In the genomic region with DNA sequence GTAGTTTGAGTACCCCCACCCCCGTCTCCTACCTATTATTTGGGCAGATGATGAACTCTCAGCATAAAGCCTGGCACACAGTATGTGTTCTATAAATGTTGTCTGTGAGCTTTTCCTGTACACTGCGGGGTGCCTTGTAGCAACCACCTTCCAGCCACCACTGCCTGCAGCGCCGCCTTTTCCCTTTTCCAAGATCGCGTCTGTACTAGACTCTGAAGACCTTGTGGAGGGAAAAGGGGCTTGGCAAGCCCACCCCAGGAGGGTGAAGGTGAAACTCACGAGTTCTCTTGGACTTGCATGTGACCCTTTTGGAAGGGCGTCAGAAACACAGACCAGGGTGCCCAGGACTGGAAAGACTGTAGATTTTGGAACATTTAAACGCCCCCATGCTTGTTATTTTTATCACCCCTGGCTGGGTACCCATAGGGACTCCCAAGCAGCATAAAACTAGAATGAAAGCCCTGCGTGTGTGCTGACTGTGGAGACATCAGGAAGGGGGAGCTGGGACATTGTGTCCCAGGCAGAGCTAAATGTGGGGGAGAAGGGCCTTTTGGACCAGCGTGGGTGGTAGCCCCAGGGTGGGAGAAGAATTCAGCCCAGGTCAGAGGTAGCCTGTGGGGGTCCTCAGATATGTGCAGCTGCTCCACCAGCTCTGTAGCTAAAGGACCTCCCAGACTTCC, we compare ENCODE assay signal across 8 cellular contexts. TPM values are rescaled to one million over a fixed set of nuclear protein-coding genes. Genes with fewer than 3 reads are reported as not detected.
A peak's percentile ranks its signal among the peaks of the same experiment; 100 is the strongest.
DNase-seq lines count a peak whose midpoint lies in the region; ATAC-seq, FAIRE-seq and TF ChIP-seq lines count a peak whose summit lies in the region.

No MANE protein-coding gene starts in this region.

- H2BK120ac ChIP-seq in IMR-90 (ENCODE audit: low read depth, low read length) = no peak overlapping the region

- peaks cover 0 to 8% of the 10 kb centered on the region in 2 experiments; a peak in 2 of 4 replicates for H3K79me1 ChIP-seq in IMR-90 (ENCODE audit: low read depth in 1 of 2, low read length in 2 of 2)

- TF ChIP-seq RAD21 in IMR-90 (IDR thresholded peaks at IDR 0.05; ENCODE audit: low read length) = no peak

- H3K14ac ChIP-seq in IMR-90 (replicated peaks; ENCODE audit: low read depth, low read length) = peak overlapping the region; percentile 92; the same call in 1 of the 2 replicates

- H3K18ac ChIP-seq in IMR-90 (ENCODE audit: low read depth, low read length) = no peak overlapping the region

- H3K27ac ChIP-seq in ACC112 (ENCODE audit: low read depth, low read length) = no peak overlapping the region
- H3K27ac ChIP-seq in IMR-90 (ENCODE audit: insufficient read depth, low read length) = peak overlapping the region; percentile 33; the same call in 1 of the 2 replicates
- peak overlapping the region; percentile 87 for H3K27ac ChIP-seq in cingulate gyrus (ENCODE audit: low read depth, low read length)
- peak overlapping the region; percentile 85 to 95 for H3K27ac ChIP-seq in mucosa of rectum (ENCODE audit: low read depth in 2 of 2, low read length in 2 of 2)

- H3K56ac ChIP-seq in IMR-90 (ENCODE audit: extremely low read depth, insufficient read depth, low read length) = no peak overlapping the region

- POLR2A ChIA-PET in IMR-90 (lab: Charles Lee; ENCODE audit: unreplicated experiment) = no interaction called here

- no TSS peak for BruUV-seq in IMR-90 (replicated peaks; lab: Mats Ljungman, UMichigan)

- no peak overlapping the region for H4K91ac ChIP-seq in IMR-90 (ENCODE audit: insufficient read depth, low read depth, low read length)

- CTCF ChIA-PET in IMR-90 (lab: Yijun Ruan, JAX) = no interaction called here

- peak overlapping the region; percentile 7; the same call in 1 of the 3 replicates for H2BK15ac ChIP-seq in IMR-90 (ENCODE audit: low read depth, low read length)

- H4K20me1 ChIP-seq in IMR-90 (ENCODE audit: insufficient read depth, low read length) = no peaks in the 10 kb centered on the region

- intact Hi-C loops in IMR-90 (cut with micrococcal nuclease) = no loop called here

- no peaks in the 10 kb centered on the region for H3K27me3 ChIP-seq in ACC112 (ENCODE audit: insufficient read depth, low read length)
- H3K27me3 ChIP-seq in IMR-90 (ENCODE audit: control insufficient read depth, insufficient read depth, low read length) = no peaks in the 10 kb centered on the region
- no peaks in the 10 kb centered on the region for H3K27me3 ChIP-seq in mucosa of rectum (ENCODE audit: control insufficient read depth in 2 of 2, insufficient read depth in 2 of 2, low read length in 2 of 2)

- H3K4me3 ChIP-seq in ACC112 (ENCODE audit: low read depth, low read length) = peak overlapping the region; percentile 81
- peak overlapping the region; percentile 54 for H3K4me3 ChIP-seq in IMR-90 (ENCODE audit: insufficient read depth, low read depth, low read length)
- H3K4me3 ChIP-seq in mucosa of rectum (ENCODE audit: low read length in 2 of 2) = peak overlapping the region; percentile 66 to 88

- in situ Hi-C loops in IMR-90 (cut with MboI; ENCODE audit: low sequenced_read_pairs) = no loop called here

- peak overlapping the region; percentile 77 for H3K4me2 ChIP-seq in IMR-90 (ENCODE audit: low read depth, low read length)

- peak overlapping the region; percentile 65 for H3K9ac ChIP-seq in IMR-90 (ENCODE audit: low read depth, low read length)
- H3K9ac ChIP-seq in mucosa of rectum (ENCODE audit: low read depth in 1 of 2, low read length in 2 of 2) = peak overlapping the region; percentile 72 to 81

- DNase-seq in IMR-90 = no peak
- DNase-seq in NCI-H1930 (lab: John Stamatoyannopoulos, UW) = no peak
- no peak for DNase-seq in SKM-1 treated with dmso at 0.1 percent for 144 hours (lab: John Stamatoyannopoulos, UW; ENCODE audit: unreplicated experiment)
- DNase-seq in GM19239 (ENCODE audit: insufficient read length, low spot score) = no peak
- no peak for DNase-seq in activated CD4-positive, alpha-beta T cell treated with anti-CD3 and anti-CD28 coated beads for 4 hours

- H2AK9ac ChIP-seq in IMR-90 (replicated peaks; ENCODE audit: low read depth, low read length, poor library complexity) = peak overlapping the region; percentile 94

- H4K5ac ChIP-seq in IMR-90 (ENCODE audit: low read depth, low read length) = peak overlapping the region; percentile 87

- H2BK20ac ChIP-seq in IMR-90 (ENCODE audit: low read depth, low read length) = no peak overlapping the region

- H2AK5ac ChIP-seq in IMR-90 (ENCODE audit: low read depth, low read length) = no peak overlapping the region

- H3K23ac ChIP-seq in IMR-90 (ENCODE audit: low read depth, low read length) = no peak overlapping the region

- no peak for TF ChIP-seq POLR2A in IMR-90 (IDR thresholded peaks at IDR 0.05; ENCODE audit: low read depth, low read length)

- H3K9me3 ChIP-seq in IMR-90 (ENCODE audit: control insufficient read depth, insufficient read depth, low read length) (no peaks in the 10 kb centered on the region), mucosa of rectum (ENCODE audit: control insufficient read depth in 2 of 2, low read length in 2 of 2) (no peaks in the 10 kb centered on the region)

- H3K36me3 ChIP-seq in ACC112 (ENCODE audit: insufficient read depth, low read length) = peaks cover 6% of the 10 kb centered on the region; the same call in 1 of the 2 replicates
- H3K36me3 ChIP-seq in IMR-90 (ENCODE audit: control insufficient read depth, insufficient read depth, low read length) = peaks cover 19% of the 10 kb centered on the region
- peaks cover 21 to 31% of the 10 kb centered on the region in 2 donors for H3K36me3 ChIP-seq in mucosa of rectum (ENCODE audit: control insufficient read depth in 2 of 2, insufficient read depth in 2 of 2, low read length in 2 of 2)

- H2AFZ ChIP-seq in ACC112 (ENCODE audit: low read length, unreplicated experiment) (no peak overlapping the region), IMR-90 (replicated peaks; ENCODE audit: low read length, poor library complexity) (peak overlapping the region; percentile 97)

- peaks cover 11% of the 10 kb centered on the region for H3K4me1 ChIP-seq in ACC112 (ENCODE audit: control insufficient read depth, insufficient read depth, low read length, unreplicated experiment)
- H3K4me1 ChIP-seq in IMR-90 (ENCODE audit: control insufficient read depth, insufficient read depth, low read length) = no peaks in the 10 kb centered on the region
- peaks cover 12 to 13% of the 10 kb centered on the region in 2 donors for H3K4me1 ChIP-seq in mucosa of rectum (ENCODE audit: control insufficient read depth in 2 of 2, insufficient read depth in 2 of 2, low read length in 2 of 2)

- no peak overlapping the region for H2BK5ac ChIP-seq in IMR-90 (ENCODE audit: low read depth, low read length, poor library complexity, severe bottlenecking)

- no peak for FAIRE-seq in GM19239 (lab: Jason Lieb, UNC)

- ATAC-seq in IMR-90 (ENCODE audit: low read depth) = peak; percentile 3; the same call in 1 of the 2 replicates

- no peak for TF ChIP-seq CTCF in IMR-90 (conservative IDR thresholded peaks at IDR 0.05; ENCODE audit: low read depth, low read length)

- peaks cover 2% of the 10 kb centered on the region for H3K79me2 ChIP-seq in ACC112 (ENCODE audit: control insufficient read depth, insufficient read depth, low read length, unreplicated experiment)

- WGBS in IMR-90 (ENCODE audit: extremely low coverage in 2 of 2, insufficient read length in 1 of 2), 2 experiments = 60% methylated on average over 2 of the region's 11 CpGs; no CpG with 5 or more reads in 1 of the 2 experiments

- dilution Hi-C loops in IMR-90 (cut with HindIII; ENCODE audit: low sequenced_read_pairs, unreplicated experiment) = no loop called here

- H3K9me1 ChIP-seq in IMR-90 (ENCODE audit: insufficient read depth, low read length) = peaks cover 11% of the 10 kb centered on the region; the same call in 1 of the 2 replicates

- H3K4ac ChIP-seq in IMR-90 (ENCODE audit: low read depth, low read length) = peak overlapping the region; percentile 85; the same call in 1 of the 2 replicates

- peak overlapping the region; percentile 94 to 99 for H4K8ac ChIP-seq in IMR-90 (ENCODE audit: low read depth in 2 of 2, low read length in 2 of 2)

TF ChIP-seq in IMR-90, 13 proteins besides CTCF, POLR2A, EP300 and RAD21 (continues in another document):
- TF ChIP-seq FOS (IDR thresholded peaks at IDR 0.05; ENCODE audit: low read depth, low read length) = no peak
- TF ChIP-seq MXI1 (IDR thresholded peaks at IDR 0.05; ENCODE audit: borderline replicate concordance, low read depth, low read length) = no peak
- no peak for TF ChIP-seq BHLHE40 (IDR thresholded peaks at IDR 0.05; ENCODE audit: low read depth, low read length)
- TF ChIP-seq MAZ (IDR thresholded peaks at IDR 0.05; ENCODE audit: borderline replicate concordance, low read depth, low read length) = no peak
- TF ChIP-seq, protein P1, sequence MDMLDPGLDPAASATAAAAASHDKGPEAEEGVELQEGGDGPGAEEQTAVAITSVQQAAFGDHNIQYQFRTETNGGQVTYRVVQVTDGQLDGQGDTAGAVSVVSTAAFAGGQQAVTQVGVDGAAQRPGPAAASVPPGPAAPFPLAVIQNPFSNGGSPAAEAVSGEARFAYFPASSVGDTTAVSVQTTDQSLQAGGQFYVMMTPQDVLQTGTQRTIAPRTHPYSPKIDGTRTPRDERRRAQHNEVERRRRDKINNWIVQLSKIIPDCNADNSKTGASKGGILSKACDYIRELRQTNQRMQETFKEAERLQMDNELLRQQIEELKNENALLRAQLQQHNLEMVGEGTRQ (IDR thresholded peaks at IDR 0.05; ENCODE audit: low read depth, low read length) = no peak
- no peak for TF ChIP-seq NFE2L2 (IDR thresholded peaks at IDR 0.05; ENCODE audit: low read depth, low read length)
- TF ChIP-seq, protein P2, sequence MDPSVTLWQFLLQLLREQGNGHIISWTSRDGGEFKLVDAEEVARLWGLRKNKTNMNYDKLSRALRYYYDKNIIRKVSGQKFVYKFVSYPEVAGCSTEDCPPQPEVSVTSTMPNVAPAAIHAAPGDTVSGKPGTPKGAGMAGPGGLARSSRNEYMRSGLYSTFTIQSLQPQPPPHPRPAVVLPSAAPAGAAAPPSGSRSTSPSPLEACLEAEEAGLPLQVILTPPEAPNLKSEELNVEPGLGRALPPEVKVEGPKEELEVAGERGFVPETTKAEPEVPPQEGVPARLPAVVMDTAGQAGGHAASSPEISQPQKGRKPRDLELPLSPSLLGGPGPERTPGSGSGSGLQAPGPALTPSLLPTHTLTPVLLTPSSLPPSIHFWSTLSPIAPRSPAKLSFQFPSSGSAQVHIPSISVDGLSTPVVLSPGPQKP (IDR thresholded peaks at IDR 0.05; ENCODE audit: borderline replicate concordance, low read depth, low read length) = no peak
- no peak for TF ChIP-seq CHD1 (IDR thresholded peaks at IDR 0.05; ENCODE audit: low read depth, low read length)
- no peak for TF ChIP-seq MAFK (IDR thresholded peaks at IDR 0.05; ENCODE audit: low read depth, low read length)

RNA-seq across cellular contexts. Expression of a gene that starts 8.3 kb away (rescaled TPM):
- 12.0 and 12.5 TPM in 2 replicates for total RNA-seq in IMR-90 (2012; rRNA removed)
- polyA plus RNA-seq in IMR-90 (2012; rRNA removed) = 18.2 and 19.0 TPM in 2 replicates
- 10.5 and 18.3 TPM in 2 replicates for polyA plus RNA-seq in IMR-90 (2012; cell fraction: cytosol; rRNA removed)
- polyA plus RNA-seq in IMR-90 (2012; cell fraction: nucleus; rRNA removed; ENCODE audit: low replicate concordance) = 14.4 and 24.2 TPM in 2 replicates

RNA-seq across cellular contexts. Expression of a gene that starts 49.3 kb away (rescaled TPM):
- 1.6 and 1.7 TPM in 2 replicates for total RNA-seq in IMR-90 (2012; rRNA removed)
- polyA plus RNA-seq in IMR-90 (2012; rRNA removed) = 3.7 and 4.1 TPM in 2 replicates
- polyA plus RNA-seq in IMR-90 (2012; cell fraction: cytosol; rRNA removed) = 1.3 and 3.6 TPM in 2 replicates
- 20.9 and 27.8 TPM in 2 replicates for polyA plus RNA-seq in IMR-90 (2012; cell fraction: nucleus; rRNA removed; ENCODE audit: low replicate concordance)
